10 cellular contexts compared by ENCODE assay signal in the genomic region with DNA sequence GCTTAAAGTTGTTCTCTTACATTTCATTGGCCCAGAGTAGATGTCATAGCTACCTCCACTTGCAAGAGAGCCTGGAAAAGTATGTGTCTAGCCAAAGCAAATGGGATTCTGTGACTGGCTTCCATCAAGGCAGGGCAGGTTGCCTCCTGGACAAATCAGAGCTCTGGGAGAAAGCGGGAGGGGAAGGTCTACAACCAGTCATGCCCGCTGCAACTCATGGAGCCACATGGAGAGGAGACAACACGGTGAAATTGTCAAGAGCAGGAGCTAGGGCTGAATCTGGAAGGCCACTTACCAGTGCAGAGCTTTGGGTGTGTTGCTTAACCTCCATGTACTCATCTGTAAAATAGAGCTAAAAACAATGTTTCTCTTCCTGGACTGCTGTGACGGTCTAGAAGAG.
"Had no signal": no experiment of that assay in that cellular context is flagged by ENCODE, and none has a peak within 500 bp of the region (broad histone marks: within the 10 kb centered on the region; RNA-seq: fewer than 3 reads in every experiment).

No MANE protein-coding gene starts in this region.

- H3K4me1 ChIP-seq: HAP-1 had no signal

- H3K4me3 ChIP-seq: GM23248, GM23338, HAP-1 had no signal

- DNase-seq: GM23248, GOT3, H7, H9, HCEC 1CT, HFFc6 had no signal

- H3K27ac ChIP-seq: GM23248 had no signal

- H3K36me3 ChIP-seq: HAP-1 had no signal

- H3K9me3 ChIP-seq: HAP-1 had no signal

- H3K9ac ChIP-seq: GM23248 had no signal

- H3K4me2 ChIP-seq: GM23338 had no signal

- ATAC-seq: GM23338, HCT116 had no signal

- FAIRE-seq: H54 had no signal

- H2AFZ ChIP-seq: GM23248, GM23338 had no signal
